In genomic region chr3:124768812-124769211, GRCh38 we compare ENCODE assay signal across 8 cellular contexts. TPM values are rescaled to one million over a fixed set of nuclear protein-coding genes. Genes with fewer than 3 reads are reported as not detected.
DNase-seq lines count a peak whose midpoint lies in the region; ATAC-seq and TF ChIP-seq lines count a peak whose summit lies in the region.

No MANE protein-coding gene starts in this region.

- intact Hi-C loops in sigmoid colon (cut with DNase I) = no loop called here

- H3K36me3 ChIP-seq in GM23248 (ENCODE audit: low read depth) (peaks cover 33% of the 10 kb centered on the region; the same call in 1 of the 2 replicates), RWPE2 (ENCODE audit: low read depth) (peaks cover 24% of the 10 kb centered on the region), liver (ENCODE audit: control insufficient read depth in 4 of 4, insufficient read depth in 3 of 4, low read depth in 1 of 4, low read length in 3 of 4) (peaks cover 8 to 51% (median 31%) of the 10 kb centered on the region in 4 donors), sigmoid colon (peaks cover 3 to 53% (median 44%) of the 10 kb centered on the region in 4 donors)

- peak; percentile 76; the same call in 2 of the 3 replicates for ATAC-seq in RWPE2 (ENCODE audit: low read depth)

- no peak overlapping the region for H2AFZ ChIP-seq in GM23248

- no peaks in the 10 kb centered on the region for H3K9me2 ChIP-seq in GM23248 (ENCODE audit: insufficient read depth)

- no peak overlapping the region for H3K4me2 ChIP-seq in GM23248 (ENCODE audit: unreplicated experiment)

- no peak for TF ChIP-seq EP300 in sigmoid colon (IDR thresholded peaks at IDR 0.05)

- TF ChIP-seq CTCF in RWPE2 (IDR thresholded peaks at IDR 0.05; ENCODE audit: poor library complexity, severe bottlenecking) = peak; percentile 51
- no peak for TF ChIP-seq CTCF in liver (IDR thresholded peaks at IDR 0.05; ENCODE audit: low read depth, low read length, missing input control)
- TF ChIP-seq CTCF in sigmoid colon (IDR thresholded peaks at IDR 0.05) = no peak

- H3K4me1 ChIP-seq in GM23248 (ENCODE audit: insufficient read depth) = peaks cover 16% of the 10 kb centered on the region
- H3K4me1 ChIP-seq in RWPE2 (ENCODE audit: insufficient read depth, poor library complexity, severe bottlenecking) = no peaks in the 10 kb centered on the region
- peaks cover 0 to 10% (median 3%) of the 10 kb centered on the region in 4 donors for H3K4me1 ChIP-seq in liver (ENCODE audit: control insufficient read depth in 4 of 4, insufficient read depth in 4 of 4, low read length in 3 of 4)
- H3K4me1 ChIP-seq in sigmoid colon = peaks cover 0 to 46% (median 41%) of the 10 kb centered on the region in 4 donors

- H3K4me3 ChIP-seq in GM23248 = no peak overlapping the region
- H3K4me3 ChIP-seq in RWPE2 (ENCODE audit: severe bottlenecking) = no peak overlapping the region
- H3K4me3 ChIP-seq in liver (ENCODE audit: low read depth in 1 of 3, low read length in 3 of 3) = no peak overlapping the region
- no peak overlapping the region for H3K4me3 ChIP-seq in sigmoid colon

- H3K27me3 ChIP-seq in GM23248 (replicated peaks; ENCODE audit: insufficient read depth) = no peaks in the 10 kb centered on the region
- no peaks in the 10 kb centered on the region for H3K27me3 ChIP-seq in RWPE2 (ENCODE audit: insufficient read depth, poor library complexity, severe bottlenecking)
- no peaks in the 10 kb centered on the region for H3K27me3 ChIP-seq in liver (ENCODE audit: control insufficient read depth in 4 of 4, insufficient read depth in 4 of 4, low read length in 3 of 4)
- H3K27me3 ChIP-seq in sigmoid colon = no peaks in the 10 kb centered on the region

- H3K27ac ChIP-seq in GM23248 (no peak overlapping the region), RWPE2 (ENCODE audit: poor library complexity, severe bottlenecking) (no peak overlapping the region), liver (ENCODE audit: low read depth in 1 of 2, low read length in 2 of 2) (no peak overlapping the region), sigmoid colon (peak overlapping the region in 1 of 4 donors; percentile 89)

- peak; percentile 39 for DNase-seq in ELR (ENCODE audit: low read depth)
- peak; percentile 64 for DNase-seq in GM23248
- no peak for DNase-seq in RWPE2 (ENCODE audit: low spot score)
- no peak for DNase-seq in OCI-M2 (lab: John Stamatoyannopoulos, UW; ENCODE audit: unreplicated experiment)
- no peak for DNase-seq in sigmoid colon
- DNase-seq in DMS79 (lab: John Stamatoyannopoulos, UW) = no peak
- no peak for DNase-seq in HK-2 (ENCODE audit: unreplicated experiment)

- 53 to 57% methylated on average over 7 of the region's 7 CpGs for WGBS in GM23248 (ENCODE audit: low coverage in 1 of 2, low lambda C conversion rate in 2 of 2, missing lambda C conversion rate in 2 of 2), 2 experiments
- 75% methylated on average over 7 of the region's 7 CpGs for WGBS in liver
- WGBS in sigmoid colon, 2 donors = 64 to 76% methylated on average over 7 of the region's 7 CpGs

- TF ChIP-seq POLR2A in sigmoid colon (IDR thresholded peaks at IDR 0.05) = no peak

- H3K79me2 ChIP-seq in GM23248 (ENCODE audit: insufficient read depth) = no peaks in the 10 kb centered on the region

- H3K9ac ChIP-seq in GM23248 (no peak overlapping the region), liver (ENCODE audit: low read depth in 1 of 2, low read length in 2 of 2) (no peak overlapping the region)

- H3F3A ChIP-seq in GM23248 (ENCODE audit: insufficient read depth) = peaks cover 22% of the 10 kb centered on the region

- in situ Hi-C loops in GM23248 (cut with MboI) = no loop called here

- peak; percentile 33 to 59 for TF ChIP-seq RAD21 in liver (IDR thresholded peaks at IDR 0.05)

- H4K20me1 ChIP-seq in GM23248 (ENCODE audit: insufficient read depth) = no peaks in the 10 kb centered on the region

- H3K9me3 ChIP-seq in GM23248 (ENCODE audit: low read depth) (no peaks in the 10 kb centered on the region), RWPE2 (ENCODE audit: severe bottlenecking) (no peaks in the 10 kb centered on the region), liver (ENCODE audit: control insufficient read depth in 4 of 4, low read length in 3 of 4) (no peaks in the 10 kb centered on the region), sigmoid colon (no peaks in the 10 kb centered on the region)

TF ChIP-seq in liver, 16 proteins besides CTCF, POLR2A, EP300 and RAD21:
- TF ChIP-seq MAX (IDR thresholded peaks at IDR 0.05) (no peak), HNF4G (IDR thresholded peaks at IDR 0.05) (no peak), TAF1 (conservative IDR thresholded peaks at IDR 0.05) (no peak), FOXA1 (IDR thresholded peaks at IDR 0.05) (no peak), JUND (IDR thresholded peaks at IDR 0.05) (no peak), ATF3 (IDR thresholded peaks at IDR 0.05) (no peak), REST (IDR thresholded peaks at IDR 0.05) (no peak), SP1 (IDR thresholded peaks at IDR 0.05) (no peak), YY1 (IDR thresholded peaks at IDR 0.05) (no peak), RXRA (IDR thresholded peaks at IDR 0.05) (no peak), HNF4A (conservative IDR thresholded peaks at IDR 0.05) (no peak), EGR1 (IDR thresholded peaks at IDR 0.05; ENCODE audit: low read depth in 2 of 2) (no peak)

RNA-seq across cellular contexts. Expression of gene UMPS, which starts 38.6 kb away (rescaled TPM):
- 18.0 and 29.8 TPM in 2 replicates for total RNA-seq in GM23248 (2014; rRNA removed; shearing (Covaris generic))
- polyA plus RNA-seq in GM23248 (2016; fragmentation: Nextera tagmentation; extraction: Ambion mirVana) = 37.9 and 38.7 TPM in 2 replicates
- 10 to 100 TPM; 26.8 to 39.4 TPM for total RNA-seq in liver
- polyA plus RNA-seq in liver = 10 to 100 TPM; 21.3 to 25.2 TPM
- total RNA-seq in sigmoid colon = 10 to 100 TPM; 16.7 to 22.4 (median 19.8) TPM
- 10 to 100 TPM; 18.0 to 25.1 (median 20.3) TPM for polyA plus RNA-seq in sigmoid colon

Comparison
In these comparisons a context has a peak if more than half of its experiments do, and no peak if none do; other contexts are left out.
1. DNase-seq: peak in ELR (single experiment) and GM23248 (single experiment); none in RWPE2 (single experiment), OCI-M2 (single experiment), sigmoid colon (single experiment), DMS79 (single experiment) and HK-2 (single experiment).